Comparison of ENCODE assay signal across 14 cellular contexts in the genomic region with DNA sequence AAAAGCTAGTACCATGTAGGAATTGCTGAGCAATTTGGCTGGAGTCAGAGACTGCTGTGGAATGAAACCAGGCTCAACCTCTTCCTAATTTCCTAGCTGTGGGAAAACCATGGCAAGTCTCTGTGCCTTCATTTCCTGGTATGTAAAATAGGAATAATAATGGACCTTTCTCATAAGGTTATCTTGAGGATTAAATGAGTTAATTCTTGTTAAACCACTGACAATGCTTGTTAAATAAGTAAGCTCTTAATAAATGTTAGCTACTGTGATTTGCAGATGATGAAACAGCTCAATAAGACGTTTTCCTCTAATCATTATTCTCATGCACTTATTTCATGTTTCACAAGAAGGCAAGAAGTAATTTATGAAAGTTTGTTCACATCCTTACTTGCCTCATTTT.
"Had no signal": no experiment of that assay in that cellular context is flagged by ENCODE, and none has a peak within 500 bp of the region (broad histone marks: within the 10 kb centered on the region; RNA-seq: fewer than 3 reads in every experiment).

No MANE protein-coding gene starts in this region.

- ATAC-seq: activated naive CD4-positive, alpha-beta T cell treated with anti-CD3 and anti-CD28 coated beads, Interleukin-2, amount 50 U/mL, for 72 hours; activated T-cell treated with anti-CD3 and anti-CD28 coated beads, Interleukin-2, amount 50 U/mL, for 4 hours had no signal

- H3K4me1 ChIP-seq: neural progenitor cell, parathyroid adenoma, uterus had no signal

- H3K36me3 ChIP-seq: neural progenitor cell, uterus had no signal

- H3K4me2 ChIP-seq: neural progenitor cell had no signal

- FAIRE-seq: bronchial epithelial cell, frontal cortex, kidney, TTC549 had no signal

- H3K4me3 ChIP-seq: dorsolateral prefrontal cortex, neural progenitor cell, uterus had no signal

- H3K9ac ChIP-seq: neural progenitor cell, parathyroid adenoma had no signal

- H3K9me3 ChIP-seq: uterus had no signal

- H3K27ac ChIP-seq: dorsolateral prefrontal cortex, neural progenitor cell, parathyroid adenoma, uterus had no signal

- H3K27me3 ChIP-seq: neural progenitor cell, uterus had no signal

- H2AFZ ChIP-seq: neural progenitor cell, parathyroid adenoma had no signal

- DNase-seq: activated B cell treated with CpG ODN at 0.5 μM for 24 hours; activated CD4-positive, alpha-beta T cell treated with anti-CD3 and anti-CD28 coated beads, Interleukin-2, amount 50 U/mL, for 1 hour; activated effector memory CD4-positive, alpha-beta T cell treated with anti-CD3 and anti-CD28 coated beads, Interleukin-2, amount 50 U/mL, for 16 hours; activated T-cell treated with anti-CD3 and anti-CD28 coated beads, Interleukin-2, amount 50 U/mL, for 4 hours; dorsolateral prefrontal cortex; kidney; T-helper 2 cell; uterus had no signal

- H3K79me2 ChIP-seq: parathyroid adenoma had no signal
